Comparison of ENCODE assay signal across 8 cellular contexts in the genomic region with DNA sequence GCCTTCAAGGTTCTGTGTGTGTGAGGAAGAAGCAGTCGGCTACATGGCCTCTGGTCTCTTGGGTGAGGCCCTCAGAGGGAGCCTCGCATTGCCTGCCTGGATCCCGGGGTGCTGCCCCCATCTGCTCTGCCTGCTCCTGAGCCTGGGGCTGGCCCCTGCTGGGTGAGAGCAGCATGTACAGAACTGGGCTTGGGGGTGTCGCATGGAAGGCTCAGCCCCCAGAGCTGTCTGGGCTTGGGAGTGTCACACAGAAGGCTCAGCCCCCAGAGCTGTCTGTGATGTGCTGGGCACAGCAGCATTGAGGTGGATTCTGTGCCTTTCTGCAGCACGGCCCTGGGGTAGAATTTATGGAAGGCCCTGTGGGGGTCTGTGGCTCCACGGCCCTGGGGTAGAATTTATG. TPM values are rescaled to one million over a fixed set of nuclear protein-coding genes. Genes with fewer than 3 reads are reported as not detected.
"Had no signal": no experiment of that assay in that cellular context is flagged by ENCODE, and none has a peak within 500 bp of the region (broad histone marks: within the 10 kb centered on the region; RNA-seq: fewer than 3 reads in every experiment).

No MANE protein-coding gene starts in this region.

RNA-seq across cellular contexts. Expression of a gene that starts 6.4 kb away (rescaled TPM):
- total RNA-seq: activated CD4-positive, alpha-beta memory T cell treated with anti-CD3 and anti-CD28 coated beads, Interleukin-2, amount 10 ng/mL, durations not matched to agents 7 days and 5 days; activated CD4-positive, alpha-beta T cell treated with anti-CD3 and anti-CD28 coated beads, Interleukin-2, amount 10 ng/mL, durations not matched to agents 24 days and 14 days; activated CD4-positive, alpha-beta T cell treated with anti-CD3 and anti-CD28 coated beads, Interleukin-2, amount 10 ng/mL, durations not matched to agents 7 days and 5 days; activated CD8-positive, alpha-beta memory T cell treated with anti-CD3 and anti-CD28 coated beads for 36 hours; activated CD8-positive, alpha-beta memory T cell treated with anti-CD3 and anti-CD28 coated beads, Interleukin-2, amount 10 ng/mL, durations not matched to agents 7 days and 5 days; activated CD8-positive, alpha-beta T cell treated with anti-CD3 and anti-CD28 coated beads for 36 hours; activated CD8-positive, alpha-beta T cell treated with anti-CD3 and anti-CD28 coated beads, Interleukin-2, amount 10 ng/mL, durations not matched to agents 7 days and 5 days; T-helper 2 cell treated with Interferon-gamma antibody and Interleukin-4, amounts not matched to agents 100 ng/mL and 5 ng/mL, for 36 hours had no signal
